In the genomic region with DNA sequence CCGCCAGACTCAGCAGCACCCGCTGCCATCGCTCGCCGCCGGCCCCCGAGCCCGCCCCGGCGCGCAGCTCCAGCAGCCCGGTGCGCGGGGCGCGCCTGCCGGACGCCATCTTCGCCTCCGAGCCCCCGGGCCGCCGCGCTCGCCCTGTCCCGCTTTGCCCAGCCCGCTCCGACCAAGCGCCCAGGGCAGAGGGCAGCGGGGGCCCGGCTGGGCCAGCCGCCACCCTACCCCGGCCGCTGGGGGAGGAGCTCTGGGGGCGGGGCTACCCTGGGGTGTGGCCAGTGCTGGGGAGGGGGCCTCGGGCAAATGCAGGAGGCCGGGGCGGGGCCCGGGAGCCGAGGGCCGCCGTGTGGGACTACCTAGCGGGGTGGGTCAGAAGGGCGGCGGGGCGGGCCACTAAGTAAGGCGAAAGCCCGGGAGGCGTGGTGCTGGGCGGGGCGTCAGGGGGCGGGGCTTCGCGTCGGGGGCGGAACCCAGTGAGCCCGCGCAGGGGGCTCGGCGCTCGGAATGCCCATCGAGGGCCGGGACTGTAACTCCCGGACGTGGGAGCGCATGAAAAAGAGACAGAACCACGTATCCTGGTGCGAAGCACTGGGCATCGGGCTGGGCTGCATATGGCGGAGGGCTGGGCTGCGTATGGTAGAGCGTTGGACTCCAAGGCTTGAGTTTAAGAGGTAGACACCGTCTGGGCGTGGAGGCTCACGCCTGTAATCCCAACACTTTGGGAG, we compare ENCODE assay signal across 8 cellular contexts.
DNase-seq lines count a peak whose midpoint lies in the region; ATAC-seq and TF ChIP-seq lines count a peak whose summit lies in the region.

TSS of gene SNTA1 (minus strand) at position 252 of the 728 bp plus-strand sequence. CDS start at position 109, 143 bp downstream.

- ATAC-seq in HG03095 (IDR thresholded peaks at IDR 0.05; ENCODE audit: unreplicated experiment) (peak; percentile 62), HG03354 (IDR thresholded peaks at IDR 0.05; ENCODE audit: poor library complexity, severe bottlenecking, unreplicated experiment) (no peak)
- ATAC-seq in activated CD4-positive, CD25-positive, alpha-beta regulatory T cell treated with anti-CD3 and anti-CD28 coated beads, Interleukin-2, amount 50 U/mL, for 24 hours: peak; percentile 88 to 90
- peak; percentile 61 for ATAC-seq in central memory CD8-positive, alpha-beta T cell (replicated peaks; ENCODE audit: extremely low read depth, poor library complexity, severe bottlenecking)

- H3K36me3 Mint-ChIP-seq in central memory CD8-positive, alpha-beta T cell (ENCODE audit: insufficient read depth): no peaks in the 10 kb centered on the region

- in situ Hi-C loops in GM13976 (cut with MboI; ENCODE audit: low sequenced_read_pairs, unreplicated experiment): no loop called here

- peak within 1 kb of the TSS; percentile 93 for H3K27ac Mint-ChIP-seq in central memory CD8-positive, alpha-beta T cell (ENCODE audit: low read depth)

- H3K4me3 Mint-ChIP-seq in central memory CD8-positive, alpha-beta T cell: peak within 1 kb of the TSS; percentile 88

- no peak for TF ChIP-seq CTCF in GM13976 (IDR thresholded peaks at IDR 0.05; ENCODE audit: borderline replicate concordance, control extremely low read depth, extremely low read depth, insufficient read depth, missing control alignments)

- no peaks in the 10 kb centered on the region for H3K9me3 Mint-ChIP-seq in central memory CD8-positive, alpha-beta T cell

- H3K4me1 Mint-ChIP-seq in central memory CD8-positive, alpha-beta T cell: peaks cover 25% of the 10 kb centered on the region

- DNase-seq in GM13976 (ENCODE audit: low spot score): peak; percentile 99
- peak; percentile 91 for DNase-seq in NCI-H2227 (lab: John Stamatoyannopoulos, UW; ENCODE audit: unreplicated experiment)
- peak; percentile 56 to 62 for DNase-seq in central memory CD8-positive, alpha-beta T cell (ENCODE audit: low spot score in 2 of 2)
- peak; percentile 98 for DNase-seq in islet precursor cell
- peak; percentile 75 to 89 for DNase-seq in stimulated activated CD4-positive, alpha-beta T cell treated with anti-CD3 and anti-CD28 coated beads, Interleukin-12 subunit alpha, Interleukin-12 subunit beta, amount 100 ng/mL, for 24 hours (ENCODE audit: low read depth in 2 of 2)

- H3K27me3 Mint-ChIP-seq in central memory CD8-positive, alpha-beta T cell: no peaks in the 10 kb centered on the region
